ENCODE assay signal across 1 cellular context in the genomic region with DNA sequence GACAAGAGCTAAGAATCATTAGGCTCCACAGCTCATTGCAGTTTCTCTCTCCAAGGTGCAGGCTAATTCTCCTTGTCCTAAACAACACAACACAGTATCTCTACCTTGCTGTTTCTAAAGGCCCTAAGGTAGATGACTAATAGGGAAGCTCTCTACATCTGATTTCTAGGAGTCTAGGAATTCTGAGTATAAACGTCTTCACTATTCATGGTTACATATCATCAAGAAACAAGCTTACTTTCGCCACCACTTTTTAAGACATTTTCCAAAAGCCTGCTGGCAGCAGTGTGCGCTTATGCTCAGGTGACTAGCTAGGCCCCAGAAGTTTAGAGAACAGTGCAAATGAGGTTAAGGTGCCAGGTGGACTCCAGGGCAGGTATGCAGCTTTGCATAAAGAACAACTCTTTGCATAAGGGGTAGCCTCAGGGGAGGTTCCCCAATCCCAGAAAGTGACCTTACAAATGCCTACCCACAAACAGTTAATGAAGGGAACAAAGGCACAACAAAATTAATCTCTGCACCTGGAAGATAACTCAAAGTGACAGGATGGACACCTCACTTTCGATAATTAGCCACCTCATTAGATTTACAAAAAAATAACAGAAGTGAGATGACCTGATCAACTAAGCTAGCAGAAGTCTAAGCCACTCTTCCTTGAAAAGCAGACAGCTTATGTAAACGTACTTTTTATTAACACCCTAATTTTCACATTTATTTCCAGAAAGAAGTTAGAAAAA.
TF ChIP-seq lines count a peak whose summit lies in the region.

No MANE protein-coding gene starts in this region.

TF ChIP-seq in WTC11, 78 proteins besides CTCF, POLR2A, EP300 and RAD21:
- TF ChIP-seq, protein P1, sequence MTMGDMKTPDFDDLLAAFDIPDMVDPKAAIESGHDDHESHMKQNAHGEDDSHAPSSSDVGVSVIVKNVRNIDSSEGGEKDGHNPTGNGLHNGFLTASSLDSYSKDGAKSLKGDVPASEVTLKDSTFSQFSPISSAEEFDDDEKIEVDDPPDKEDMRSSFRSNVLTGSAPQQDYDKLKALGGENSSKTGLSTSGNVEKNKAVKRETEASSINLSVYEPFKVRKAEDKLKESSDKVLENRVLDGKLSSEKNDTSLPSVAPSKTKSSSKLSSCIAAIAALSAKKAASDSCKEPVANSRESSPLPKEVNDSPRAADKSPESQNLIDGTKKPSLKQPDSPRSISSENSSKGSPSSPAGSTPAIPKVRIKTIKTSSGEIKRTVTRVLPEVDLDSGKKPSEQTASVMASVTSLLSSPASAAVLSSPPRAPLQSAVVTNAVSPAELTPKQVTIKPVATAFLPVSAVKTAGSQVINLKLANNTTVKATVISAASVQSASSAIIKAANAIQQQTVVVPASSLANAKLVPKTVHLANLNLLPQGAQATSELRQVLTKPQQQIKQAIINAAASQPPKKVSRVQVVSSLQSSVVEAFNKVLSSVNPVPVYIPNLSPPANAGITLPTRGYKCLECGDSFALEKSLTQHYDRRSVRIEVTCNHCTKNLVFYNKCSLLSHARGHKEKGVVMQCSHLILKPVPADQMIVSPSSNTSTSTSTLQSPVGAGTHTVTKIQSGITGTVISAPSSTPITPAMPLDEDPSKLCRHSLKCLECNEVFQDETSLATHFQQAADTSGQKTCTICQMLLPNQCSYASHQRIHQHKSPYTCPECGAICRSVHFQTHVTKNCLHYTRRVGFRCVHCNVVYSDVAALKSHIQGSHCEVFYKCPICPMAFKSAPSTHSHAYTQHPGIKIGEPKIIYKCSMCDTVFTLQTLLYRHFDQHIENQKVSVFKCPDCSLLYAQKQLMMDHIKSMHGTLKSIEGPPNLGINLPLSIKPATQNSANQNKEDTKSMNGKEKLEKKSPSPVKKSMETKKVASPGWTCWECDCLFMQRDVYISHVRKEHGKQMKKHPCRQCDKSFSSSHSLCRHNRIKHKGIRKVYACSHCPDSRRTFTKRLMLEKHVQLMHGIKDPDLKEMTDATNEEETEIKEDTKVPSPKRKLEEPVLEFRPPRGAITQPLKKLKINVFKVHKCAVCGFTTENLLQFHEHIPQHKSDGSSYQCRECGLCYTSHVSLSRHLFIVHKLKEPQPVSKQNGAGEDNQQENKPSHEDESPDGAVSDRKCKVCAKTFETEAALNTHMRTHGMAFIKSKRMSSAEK (CRISPR knock-in tag; IDR thresholded peaks at IDR 0.05; ENCODE audit: borderline replicate concordance): no peak
- TF ChIP-seq CREB1 (CRISPR knock-in tag; IDR thresholded peaks at IDR 0.05) (no peak), EMX1 (CRISPR knock-in tag; IDR thresholded peaks at IDR 0.05) (no peak), NFE2L1 (CRISPR knock-in tag; IDR thresholded peaks at IDR 0.05) (no peak), KAT7 (CRISPR knock-in tag; IDR thresholded peaks at IDR 0.05; ENCODE audit: borderline replicate concordance) (no peak), NFATC4 (CRISPR knock-in tag; IDR thresholded peaks at IDR 0.05) (no peak), FOXP1 (CRISPR knock-in tag; IDR thresholded peaks at IDR 0.05; ENCODE audit: borderline replicate concordance) (no peak), MYBL2 (CRISPR knock-in tag; IDR thresholded peaks at IDR 0.05) (no peak), ZNF232 (CRISPR knock-in tag; IDR thresholded peaks at IDR 0.05) (no peak), ZNF263 (CRISPR knock-in tag; IDR thresholded peaks at IDR 0.05; ENCODE audit: low read depth) (no peak), GABPB1 (CRISPR knock-in tag; IDR thresholded peaks at IDR 0.05) (no peak), ATF1 (CRISPR knock-in tag; IDR thresholded peaks at IDR 0.05) (no peak)
- TF ChIP-seq, protein P2, sequence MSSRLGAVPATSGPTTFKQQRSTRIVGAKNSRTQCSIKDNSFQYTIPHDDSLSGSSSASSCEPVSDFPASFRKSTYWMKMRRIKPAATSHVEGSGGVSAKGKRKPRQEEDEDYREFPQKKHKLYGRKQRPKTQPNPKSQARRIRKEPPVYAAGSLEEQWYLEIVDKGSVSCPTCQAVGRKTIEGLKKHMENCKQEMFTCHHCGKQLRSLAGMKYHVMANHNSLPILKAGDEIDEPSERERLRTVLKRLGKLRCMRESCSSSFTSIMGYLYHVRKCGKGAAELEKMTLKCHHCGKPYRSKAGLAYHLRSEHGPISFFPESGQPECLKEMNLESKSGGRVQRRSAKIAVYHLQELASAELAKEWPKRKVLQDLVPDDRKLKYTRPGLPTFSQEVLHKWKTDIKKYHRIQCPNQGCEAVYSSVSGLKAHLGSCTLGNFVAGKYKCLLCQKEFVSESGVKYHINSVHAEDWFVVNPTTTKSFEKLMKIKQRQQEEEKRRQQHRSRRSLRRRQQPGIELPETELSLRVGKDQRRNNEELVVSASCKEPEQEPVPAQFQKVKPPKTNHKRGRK (CRISPR knock-in tag; IDR thresholded peaks at IDR 0.05; ENCODE audit: borderline replicate concordance): no peak
- TF ChIP-seq, protein P3, sequence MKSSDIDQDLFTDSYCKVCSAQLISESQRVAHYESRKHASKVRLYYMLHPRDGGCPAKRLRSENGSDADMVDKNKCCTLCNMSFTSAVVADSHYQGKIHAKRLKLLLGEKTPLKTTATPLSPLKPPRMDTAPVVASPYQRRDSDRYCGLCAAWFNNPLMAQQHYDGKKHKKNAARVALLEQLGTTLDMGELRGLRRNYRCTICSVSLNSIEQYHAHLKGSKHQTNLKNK (CRISPR knock-in tag; IDR thresholded peaks at IDR 0.05): no peak
- TF ChIP-seq, protein P4, sequence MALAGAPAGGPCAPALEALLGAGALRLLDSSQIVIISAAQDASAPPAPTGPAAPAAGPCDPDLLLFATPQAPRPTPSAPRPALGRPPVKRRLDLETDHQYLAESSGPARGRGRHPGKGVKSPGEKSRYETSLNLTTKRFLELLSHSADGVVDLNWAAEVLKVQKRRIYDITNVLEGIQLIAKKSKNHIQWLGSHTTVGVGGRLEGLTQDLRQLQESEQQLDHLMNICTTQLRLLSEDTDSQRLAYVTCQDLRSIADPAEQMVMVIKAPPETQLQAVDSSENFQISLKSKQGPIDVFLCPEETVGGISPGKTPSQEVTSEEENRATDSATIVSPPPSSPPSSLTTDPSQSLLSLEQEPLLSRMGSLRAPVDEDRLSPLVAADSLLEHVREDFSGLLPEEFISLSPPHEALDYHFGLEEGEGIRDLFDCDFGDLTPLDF (CRISPR knock-in tag; IDR thresholded peaks at IDR 0.05): no peak
- TF ChIP-seq, protein P5, sequence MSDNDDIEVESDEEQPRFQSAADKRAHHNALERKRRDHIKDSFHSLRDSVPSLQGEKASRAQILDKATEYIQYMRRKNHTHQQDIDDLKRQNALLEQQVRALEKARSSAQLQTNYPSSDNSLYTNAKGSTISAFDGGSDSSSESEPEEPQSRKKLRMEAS (CRISPR knock-in tag; IDR thresholded peaks at IDR 0.05): no peak
- TF ChIP-seq, protein P6, sequence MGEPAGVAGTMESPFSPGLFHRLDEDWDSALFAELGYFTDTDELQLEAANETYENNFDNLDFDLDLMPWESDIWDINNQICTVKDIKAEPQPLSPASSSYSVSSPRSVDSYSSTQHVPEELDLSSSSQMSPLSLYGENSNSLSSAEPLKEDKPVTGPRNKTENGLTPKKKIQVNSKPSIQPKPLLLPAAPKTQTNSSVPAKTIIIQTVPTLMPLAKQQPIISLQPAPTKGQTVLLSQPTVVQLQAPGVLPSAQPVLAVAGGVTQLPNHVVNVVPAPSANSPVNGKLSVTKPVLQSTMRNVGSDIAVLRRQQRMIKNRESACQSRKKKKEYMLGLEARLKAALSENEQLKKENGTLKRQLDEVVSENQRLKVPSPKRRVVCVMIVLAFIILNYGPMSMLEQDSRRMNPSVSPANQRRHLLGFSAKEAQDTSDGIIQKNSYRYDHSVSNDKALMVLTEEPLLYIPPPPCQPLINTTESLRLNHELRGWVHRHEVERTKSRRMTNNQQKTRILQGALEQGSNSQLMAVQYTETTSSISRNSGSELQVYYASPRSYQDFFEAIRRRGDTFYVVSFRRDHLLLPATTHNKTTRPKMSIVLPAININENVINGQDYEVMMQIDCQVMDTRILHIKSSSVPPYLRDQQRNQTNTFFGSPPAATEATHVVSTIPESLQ (CRISPR knock-in tag; IDR thresholded peaks at IDR 0.05): no peak
